Comparison of ENCODE assay signal across 1 cellular context in the genomic region with DNA sequence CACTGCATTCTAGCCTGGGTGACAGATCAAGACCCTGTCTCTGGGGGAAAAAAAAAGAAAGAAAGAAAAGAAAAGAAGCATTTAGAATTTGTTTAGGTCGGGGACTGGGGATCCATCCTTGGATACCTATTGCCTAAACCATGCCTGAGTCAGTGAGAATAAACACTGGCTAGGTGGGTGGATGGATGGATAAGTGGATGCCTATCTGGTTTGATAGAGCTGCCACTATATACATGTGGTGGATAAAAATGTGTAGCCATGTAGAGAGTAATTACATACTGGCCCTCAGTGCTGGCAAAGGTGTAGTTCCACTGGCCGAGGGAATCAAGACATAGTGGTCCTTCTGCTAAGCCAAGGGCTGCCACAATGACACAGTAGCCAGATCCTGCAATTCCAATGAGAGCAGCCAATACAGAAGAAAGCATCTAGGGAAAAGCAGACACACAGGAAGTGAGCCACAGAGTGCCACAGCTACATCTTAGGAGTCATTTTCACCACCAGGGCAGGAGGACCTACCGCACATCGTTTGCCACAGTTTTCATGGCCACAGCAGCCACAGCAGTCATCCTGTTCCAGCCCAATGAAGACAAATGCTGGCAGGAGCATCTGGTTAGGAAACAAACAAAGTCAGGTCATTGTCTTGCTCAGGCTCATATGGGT.
TF ChIP-seq lines count a peak whose summit lies in the region.

No MANE protein-coding gene starts in this region.

TF ChIP-seq in H1, 55 proteins besides CTCF, POLR2A, EP300 and RAD21:
- TF ChIP-seq SP2 (IDR thresholded peaks at IDR 0.05; ENCODE audit: low read length): no peak
- no peak for TF ChIP-seq CBX5 (IDR thresholded peaks at IDR 0.05; ENCODE audit: low read depth, low read length)
- TF ChIP-seq, protein P1, sequence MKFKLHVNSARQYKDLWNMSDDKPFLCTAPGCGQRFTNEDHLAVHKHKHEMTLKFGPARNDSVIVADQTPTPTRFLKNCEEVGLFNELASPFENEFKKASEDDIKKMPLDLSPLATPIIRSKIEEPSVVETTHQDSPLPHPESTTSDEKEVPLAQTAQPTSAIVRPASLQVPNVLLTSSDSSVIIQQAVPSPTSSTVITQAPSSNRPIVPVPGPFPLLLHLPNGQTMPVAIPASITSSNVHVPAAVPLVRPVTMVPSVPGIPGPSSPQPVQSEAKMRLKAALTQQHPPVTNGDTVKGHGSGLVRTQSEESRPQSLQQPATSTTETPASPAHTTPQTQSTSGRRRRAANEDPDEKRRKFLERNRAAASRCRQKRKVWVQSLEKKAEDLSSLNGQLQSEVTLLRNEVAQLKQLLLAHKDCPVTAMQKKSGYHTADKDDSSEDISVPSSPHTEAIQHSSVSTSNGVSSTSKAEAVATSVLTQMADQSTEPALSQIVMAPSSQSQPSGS (IDR thresholded peaks at IDR 0.05; ENCODE audit: low read length): no peak
- no peak for TF ChIP-seq HDAC2 (IDR thresholded peaks at IDR 0.05; ENCODE audit: borderline replicate concordance in 1 of 2, low read depth in 2 of 2, low read length in 2 of 2)
TF ChIP-seq in H1: peak in this region for 0.
